Comparison of ENCODE assay signal across 1 cellular context in the genomic region with DNA sequence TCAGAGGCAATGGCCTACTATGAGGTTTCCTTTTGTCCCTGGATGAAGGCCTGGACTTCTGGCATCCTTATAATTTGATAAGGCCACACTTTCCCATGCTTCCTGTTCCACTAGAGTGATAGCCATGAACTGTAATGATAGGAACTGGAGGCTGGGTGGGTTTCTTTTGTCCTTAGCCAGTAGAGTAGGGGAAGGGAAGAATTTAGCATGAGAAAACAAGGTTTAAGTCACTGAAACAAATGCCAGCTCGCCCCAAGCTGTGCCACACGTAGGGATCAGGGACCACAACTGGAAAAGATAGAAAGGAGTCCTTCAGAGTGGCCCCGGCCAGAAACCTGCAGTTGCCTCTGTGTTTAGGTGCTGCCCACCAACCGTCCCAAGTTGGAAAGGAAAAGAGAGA.
TF ChIP-seq lines count a peak whose summit lies in the region.

No MANE protein-coding gene starts in this region.

TF ChIP-seq in K562, 482 proteins besides CTCF, POLR2A, EP300 and RAD21 (continued from another document):
- TF ChIP-seq, protein P1, sequence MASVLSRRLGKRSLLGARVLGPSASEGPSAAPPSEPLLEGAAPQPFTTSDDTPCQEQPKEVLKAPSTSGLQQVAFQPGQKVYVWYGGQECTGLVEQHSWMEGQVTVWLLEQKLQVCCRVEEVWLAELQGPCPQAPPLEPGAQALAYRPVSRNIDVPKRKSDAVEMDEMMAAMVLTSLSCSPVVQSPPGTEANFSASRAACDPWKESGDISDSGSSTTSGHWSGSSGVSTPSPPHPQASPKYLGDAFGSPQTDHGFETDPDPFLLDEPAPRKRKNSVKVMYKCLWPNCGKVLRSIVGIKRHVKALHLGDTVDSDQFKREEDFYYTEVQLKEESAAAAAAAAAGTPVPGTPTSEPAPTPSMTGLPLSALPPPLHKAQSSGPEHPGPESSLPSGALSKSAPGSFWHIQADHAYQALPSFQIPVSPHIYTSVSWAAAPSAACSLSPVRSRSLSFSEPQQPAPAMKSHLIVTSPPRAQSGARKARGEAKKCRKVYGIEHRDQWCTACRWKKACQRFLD (CRISPR knock-in tag; IDR thresholded peaks at IDR 0.05), result no peak
- TF ChIP-seq ZNF444 (CRISPR knock-in tag; IDR thresholded peaks at IDR 0.05), result no peak
- TF ChIP-seq LARP7 (IDR thresholded peaks at IDR 0.05), result no peak
- TF ChIP-seq RBM14 (IDR thresholded peaks at IDR 0.05; ENCODE audit: borderline replicate concordance, insufficient read depth, low read depth, low read length), result no peak
- TF ChIP-seq GTF2F1 (IDR thresholded peaks at IDR 0.05; ENCODE audit: low read depth, low read length), result no peak
- TF ChIP-seq PHTF2 (CRISPR knock-in tag; IDR thresholded peaks at IDR 0.05), result no peak
- no peak for TF ChIP-seq ZNF766 (CRISPR knock-in tag; conservative IDR thresholded peaks at IDR 0.05)
- TF ChIP-seq HCFC1 (IDR thresholded peaks at IDR 0.05; ENCODE audit: low read depth, low read length), result no peak
- TF ChIP-seq STAT5B (CRISPR knock-in tag; IDR thresholded peaks at IDR 0.05), result no peak
- TF ChIP-seq HEY1 (CRISPR knock-in tag; IDR thresholded peaks at IDR 0.05; ENCODE audit: borderline replicate concordance), result no peak
- no peak for TF ChIP-seq ZNF174 (CRISPR knock-in tag; IDR thresholded peaks at IDR 0.05)
